ENCODE assay signal across 23 cellular contexts in genomic region chr2:10522726-10523405, GRCh38.
DNase-seq lines count a peak whose midpoint lies in the region; ATAC-seq, FAIRE-seq and TF ChIP-seq lines count a peak whose summit lies in the region.
"Had no signal": no experiment of that assay in that cellular context is flagged by ENCODE, and none has a peak within 500 bp of the region (broad histone marks: within the 10 kb centered on the region; RNA-seq: fewer than 3 reads in every experiment).

No MANE protein-coding gene starts in this region.

- DNase-seq in activated T-cell treated with anti-CD3 and anti-CD28 coated beads, Interleukin-2, amount 50 U/mL, for 24 hours = peak; percentile 23
- DNase-seq in activated T-cell treated with anti-CD3 and anti-CD28 coated beads, Interleukin-2, amount 50 U/mL, for 4 hours = no peak
- DNase-seq in HepG2 (ENCODE audit: low spot score) = no peak
- peak; percentile 26 for DNase-seq in sciatic nerve (ENCODE audit: low spot score)
- no peak for DNase-seq in HEK293T (ENCODE audit: extremely low spot score)
- no peak for DNase-seq in NCI-H1930 (lab: John Stamatoyannopoulos, UW)
- no peak for DNase-seq in COLO668 (lab: John Stamatoyannopoulos, UW; ENCODE audit: unreplicated experiment)
- DNase-seq: DMS53, GOT3, HFFc6, KG1, MV-4-11, NCI-H1694 treated with DMSO at 0.1 percent for 48 hours, NCI-H2107, NCI-H510A, NCI-H82, OCI-M1, SHP77 had no signal

- no peaks in the 10 kb centered on the region for H3K79me2 ChIP-seq in HepG2 (ENCODE audit: insufficient read depth, low read length)

- no peak overlapping the region for H3K27ac Mint-ChIP-seq in activated T-cell treated with anti-CD3 and anti-CD28 coated beads, Interleukin-2, amount 50 U/mL, for 24 hours
- H3K27ac Mint-ChIP-seq: CD8-positive, alpha-beta T cell; HFFc6 had no signal

- no peak overlapping the region for H3K4me2 ChIP-seq in HepG2 (ENCODE audit: low read depth, low read length)
- H3K4me2 ChIP-seq: A549; BLaER1 treated with 17β-estradiol and CSF1 and Interleukin-3, amounts not matched to agents 10 nM and 100 nM had no signal

- no peaks in the 10 kb centered on the region for H3K4me1 ChIP-seq in HEK293 (ENCODE audit: control insufficient read depth, insufficient read depth, low read length)
- no peaks in the 10 kb centered on the region for H3K4me1 ChIP-seq in HepG2 (ENCODE audit: insufficient read depth, low read length)
- H3K4me1 ChIP-seq: A549; BLaER1 treated with 17β-estradiol and CSF1 and Interleukin-3, amounts not matched to agents 10 nM and 100 nM had no signal

- no peak for TF ChIP-seq RAD21 in HepG2 (CRISPR knock-in tag; IDR thresholded peaks at IDR 0.05)

- H3K9ac ChIP-seq in HepG2 (ENCODE audit: insufficient read depth, low read depth, low read length) = no peak overlapping the region
- H3K9ac ChIP-seq: BLaER1 treated with 17β-estradiol and CSF1 and Interleukin-3, amounts not matched to agents 10 nM and 100 nM had no signal

- 35% methylated on average over 16 of the region's 16 CpGs for WGBS in HepG2 (ENCODE audit: low lambda C conversion rate)

- peaks cover 17 to 55% of the 10 kb centered on the region in 2 experiments; a peak in 4 of 5 replicates for H3K27me3 ChIP-seq in HepG2 (ENCODE audit: control insufficient read depth in 1 of 2, insufficient read depth in 2 of 2, low read length in 2 of 2)
- H3K27me3 ChIP-seq: BLaER1 treated with 17β-estradiol and CSF1 and Interleukin-3, amounts not matched to agents 10 nM and 100 nM had no signal

- ATAC-seq in activated T-cell treated with anti-CD3 and anti-CD28 coated beads, Interleukin-2, amount 50 U/mL, for 4 hours = no peak
- ATAC-seq in HepG2 (peak; percentile 10; the same call in 2 of the 3 replicates), sciatic nerve (no peak)
- ATAC-seq: CD8-positive, alpha-beta T cell had no signal

- TF ChIP-seq POLR2A in HepG2 (IDR thresholded peaks at IDR 0.05; ENCODE audit: insufficient read depth in 1 of 2, low read depth in 2 of 2, low read length in 2 of 2) = no peak

- H3K4me3 ChIP-seq in HEK293 (ENCODE audit: low read depth, low read length) (no peak overlapping the region), HepG2 (replicated peaks in 1 of 3; ENCODE audit: insufficient read depth in 1 of 3, low read depth in 2 of 3, low read length in 3 of 3) (no peak overlapping the region)
- H3K4me3 ChIP-seq: A549; BLaER1 treated with 17β-estradiol and CSF1 and Interleukin-3, amounts not matched to agents 10 nM and 100 nM had no signal

- no peaks in the 10 kb centered on the region for H3K36me3 Mint-ChIP-seq in activated T-cell treated with anti-CD3 and anti-CD28 coated beads, Interleukin-2, amount 50 U/mL, for 24 hours (ENCODE audit: low read depth)
- no peaks in the 10 kb centered on the region for H3K36me3 Mint-ChIP-seq in activated T-cell treated with anti-CD3 and anti-CD28 coated beads, Interleukin-2, amount 50 U/mL, for 4 hours (ENCODE audit: insufficient read depth)
- H3K36me3 Mint-ChIP-seq: CD8-positive, alpha-beta T cell had no signal

- intact Hi-C loops in HepG2 (cut with micrococcal nuclease; ENCODE audit: unreplicated experiment) (no loop called here), sciatic nerve (cut with DNase I) (no loop called here)

- H3K27me3 Mint-ChIP-seq in activated T-cell treated with anti-CD3 and anti-CD28 coated beads, Interleukin-2, amount 50 U/mL, for 24 hours = no peaks in the 10 kb centered on the region
- peaks cover 4% of the 10 kb centered on the region for H3K27me3 Mint-ChIP-seq in activated T-cell treated with anti-CD3 and anti-CD28 coated beads, Interleukin-2, amount 50 U/mL, for 4 hours (ENCODE audit: low read depth)

- CTCF ChIA-PET in HEK293 (lab: Yijun Ruan, JAX) = no interaction called here
- CTCF ChIA-PET in HepG2 (lab: Yijun Ruan, JAX; ENCODE audit: low intra/inter-chr PET ratio, low total read pairs) = no interaction called here
- CTCF ChIA-PET in HEK293T (lab: Yijun Ruan, JAX) = no interaction called here

- TF ChIP-seq CTCF in HEK293 (tag by site-specific recombination; IDR thresholded peaks at IDR 0.05) (no peak), HepG2 (CRISPR knock-in tag; IDR thresholded peaks at IDR 0.05) (no peak)

- no peaks in the 10 kb centered on the region for H4K20me1 ChIP-seq in HepG2 (ENCODE audit: insufficient read depth, low read length)
- H4K20me1 ChIP-seq: BLaER1 treated with 17β-estradiol and CSF1 and Interleukin-3, amounts not matched to agents 10 nM and 100 nM had no signal

- BruUV-seq in HepG2 (replicated peaks; lab: Mats Ljungman, UMichigan) = no TSS peak

- H2AFZ ChIP-seq in HepG2 (ENCODE audit: low read length) = no peak overlapping the region

- no peak overlapping the region for H3K4me3 Mint-ChIP-seq in activated T-cell treated with anti-CD3 and anti-CD28 coated beads, Interleukin-2, amount 50 U/mL, for 24 hours
- no peak overlapping the region for H3K4me3 Mint-ChIP-seq in activated T-cell treated with anti-CD3 and anti-CD28 coated beads, Interleukin-2, amount 50 U/mL, for 4 hours
- H3K4me3 Mint-ChIP-seq: CD8-positive, alpha-beta T cell; HFFc6 had no signal

- TF ChIP-seq EP300 in HepG2 (IDR thresholded peaks at IDR 0.05; ENCODE audit: low read depth in 2 of 2, low read length in 2 of 2) = no peak
- TF ChIP-seq EP300 in HepG2 (CRISPR knock-in tag; IDR thresholded peaks at IDR 0.05; ENCODE audit: borderline replicate concordance) = no peak

- H3K36me3 ChIP-seq in HEK293 (ENCODE audit: control insufficient read depth in 2 of 2, insufficient read depth in 1 of 2, low read length in 2 of 2) (no peaks in the 10 kb centered on the region), HepG2 (replicated peaks in 1 of 2; ENCODE audit: control insufficient read depth in 1 of 2, insufficient read depth in 2 of 2, low read length in 2 of 2) (no peaks in the 10 kb centered on the region)
- H3K36me3 ChIP-seq: BLaER1 treated with 17β-estradiol and CSF1 and Interleukin-3, amounts not matched to agents 10 nM and 100 nM had no signal

- no peaks in the 10 kb centered on the region for H3K9me3 Mint-ChIP-seq in activated T-cell treated with anti-CD3 and anti-CD28 coated beads, Interleukin-2, amount 50 U/mL, for 24 hours
- H3K9me3 Mint-ChIP-seq in activated T-cell treated with anti-CD3 and anti-CD28 coated beads, Interleukin-2, amount 50 U/mL, for 4 hours = no peaks in the 10 kb centered on the region
- H3K9me3 Mint-ChIP-seq: CD8-positive, alpha-beta T cell; HFFc6 had no signal

- H3K4me1 Mint-ChIP-seq in activated T-cell treated with anti-CD3 and anti-CD28 coated beads, Interleukin-2, amount 50 U/mL, for 24 hours (ENCODE audit: low read depth) = no peaks in the 10 kb centered on the region
- no peaks in the 10 kb centered on the region for H3K4me1 Mint-ChIP-seq in activated T-cell treated with anti-CD3 and anti-CD28 coated beads, Interleukin-2, amount 50 U/mL, for 4 hours (ENCODE audit: low read depth)

- POLR2A ChIA-PET in HEK293 (lab: Yijun Ruan, JAX) = interaction anchor here (0.9 kb wide), 1 partner anchor 75 kb away, joined by 3 read pairs; the partner anchor contains the start of gene ODC1
- POLR2A ChIA-PET in HepG2 (lab: Yijun Ruan, JAX) = no interaction called here
- POLR2A ChIA-PET in HEK293T (lab: Yijun Ruan, JAX) = no interaction called here

- FAIRE-seq in HepG2 (lab: Jason Lieb, UNC) = no peak
- FAIRE-seq: A549, GM12892 had no signal

- H3K9me3 ChIP-seq in HEK293 (ENCODE audit: control insufficient read depth, insufficient read depth, low read depth, low read length) (no peaks in the 10 kb centered on the region), HepG2 (ENCODE audit: low read length) (no peaks in the 10 kb centered on the region)
- H3K9me3 ChIP-seq: A549 had no signal

- H3K27ac ChIP-seq in HEK293 (ENCODE audit: extremely low read depth, low read depth, low read length) (no peak overlapping the region), HepG2 (ENCODE audit: extremely low read length, insufficient read depth, low read length) (no peak overlapping the region)
- H3K27ac ChIP-seq: A549; BLaER1 treated with 17β-estradiol and CSF1 and Interleukin-3, amounts not matched to agents 10 nM and 100 nM had no signal

- in situ Hi-C loops in HepG2 (cut with HindIII; ENCODE audit: extremely low pct_ligation_motif_present, low pct_unique_long_range_greater_than_20kb) = no loop called here

TF ChIP-seq in HEK293, 187 proteins besides CTCF, POLR2A, EP300 and RAD21:
- TF ChIP-seq ZNF223 (tag by site-specific recombination; IDR thresholded peaks at IDR 0.05) (no peak), ZNF10 (tag by site-specific recombination; IDR thresholded peaks at IDR 0.05) (peak; percentile 66; the same call in 1 of the 2 replicates)

TF ChIP-seq in HepG2, 621 proteins besides CTCF, POLR2A, EP300 and RAD21 (continues in another document):
- TF ChIP-seq ATF2 (CRISPR knock-in tag; IDR thresholded peaks at IDR 0.05) = no peak

TF ChIP-seq in HEK293T, 16 proteins besides CTCF, POLR2A, EP300 and RAD21:
- no peak for TF ChIP-seq PKNOX1 (IDR thresholded peaks at IDR 0.05)
- TF ChIP-seq ARNT (IDR thresholded peaks at IDR 0.05) = no peak
- no peak for TF ChIP-seq SP1 (IDR thresholded peaks at IDR 0.05)
- no peak for TF ChIP-seq HDGF (IDR thresholded peaks at IDR 0.05; ENCODE audit: borderline replicate concordance)
- TF ChIP-seq L3MBTL2 (conservative IDR thresholded peaks at IDR 0.05) = no peak
- TF ChIP-seq NFRKB (IDR thresholded peaks at IDR 0.05) = no peak
- TF ChIP-seq LEF1 (IDR thresholded peaks at IDR 0.05; ENCODE audit: borderline replicate concordance) = no peak
- TF ChIP-seq SUZ12 (IDR thresholded peaks at IDR 0.05) = no peak
- TF ChIP-seq FOXM1 (IDR thresholded peaks at IDR 0.05; ENCODE audit: borderline replicate concordance) = no peak
- TF ChIP-seq ELF4 (IDR thresholded peaks at IDR 0.05) = no peak
- TF ChIP-seq ZNF384 (IDR thresholded peaks at IDR 0.05) = no peak
- no peak for TF ChIP-seq CTBP1 (IDR thresholded peaks at IDR 0.05; ENCODE audit: borderline replicate concordance)
- no peak for TF ChIP-seq FOXA1 (IDR thresholded peaks at IDR 0.05)
- TF ChIP-seq BHLHE40 (IDR thresholded peaks at IDR 0.05; ENCODE audit: borderline replicate concordance) = no peak
- TF ChIP-seq FOXK2 (IDR thresholded peaks at IDR 0.05) = no peak
- no peak for TF ChIP-seq TARDBP (IDR thresholded peaks at IDR 0.05)
TF ChIP-seq in HEK293T: peak in this region for 0.

Comparison
In these comparisons a context has a peak if more than half of its experiments do, and no peak if none do; other contexts are left out.
1. DNase-seq: peak in activated T-cell treated with anti-CD3 and anti-CD28 coated beads, Interleukin-2, amount 50 U/mL, for 24 hours (single experiment) and sciatic nerve (single experiment); none in activated T-cell treated with anti-CD3 and anti-CD28 coated beads, Interleukin-2, amount 50 U/mL, for 4 hours (single experiment), HepG2 (single experiment), HEK293T (single experiment), NCI-H1930 (0 of 2) and COLO668 (single experiment).